Comparison of ENCODE assay signal across 12 cellular contexts in the genomic region with DNA sequence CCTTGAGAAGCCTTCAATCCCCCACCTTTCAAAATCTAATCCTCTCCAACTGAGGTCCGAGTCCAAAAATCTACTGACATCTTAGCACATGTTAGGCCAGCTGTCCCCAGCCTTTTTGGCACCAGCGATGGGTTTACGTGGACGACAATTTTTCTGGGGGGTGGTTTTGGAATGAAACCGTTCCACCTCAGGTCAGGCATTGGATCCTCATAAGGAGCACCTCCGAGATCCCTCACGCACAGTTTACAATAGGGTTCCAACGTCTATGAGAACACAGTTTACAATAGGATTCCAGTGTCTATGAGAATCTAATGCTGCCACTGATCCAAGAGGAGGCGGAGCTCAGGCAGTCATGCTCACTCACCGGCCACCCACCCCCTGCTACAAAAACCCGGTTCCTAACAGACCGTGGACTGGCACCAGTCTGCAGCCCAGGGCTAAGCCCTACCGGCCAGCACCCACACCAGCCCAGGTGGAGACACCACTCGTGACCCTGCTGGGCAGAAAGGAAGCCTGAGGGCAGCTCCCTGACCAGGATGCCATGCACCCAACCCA.
"Had no signal": no experiment of that assay in that cellular context is flagged by ENCODE, and none has a peak within 500 bp of the region (broad histone marks: within the 10 kb centered on the region; RNA-seq: fewer than 3 reads in every experiment).

No MANE protein-coding gene starts in this region.

- ATAC-seq: activated naive CD8-positive, alpha-beta T cell treated with anti-CD3 and anti-CD28 coated beads, Interleukin-2, amount 50 U/mL, for 24 hours; activated T-helper 17 cell treated with anti-CD3 and anti-CD28 coated beads, Interleukin-2, amount 50 U/mL, for 72 hours; gastrocnemius medialis; left colon; stimulated activated memory B cell treated with anti-CD40 and anti-IgM and Interleukin-4, amounts not matched to agents 10 μg/mL and 1 μg/mL and 100 μg/mL, for 72 hours had no signal

- H3K9me3 Mint-ChIP-seq: activated naive CD8-positive, alpha-beta T cell treated with anti-CD3 and anti-CD28 coated beads, Interleukin-2, amount 50 U/mL, for 24 hours; activated T-helper 17 cell treated with anti-CD3 and anti-CD28 coated beads, Interleukin-2, amount 50 U/mL, for 72 hours; stimulated activated memory B cell treated with anti-CD40 and anti-IgM and Interleukin-4, amounts not matched to agents 10 μg/mL and 1 μg/mL and 100 μg/mL, for 72 hours had no signal

- H3K27ac Mint-ChIP-seq: activated naive CD4-positive, alpha-beta T cell treated with anti-CD3 and anti-CD28 coated beads for 36 hours; activated naive CD8-positive, alpha-beta T cell treated with anti-CD3 and anti-CD28 coated beads, Interleukin-2, amount 50 U/mL, for 24 hours; activated T-helper 17 cell treated with anti-CD3 and anti-CD28 coated beads, Interleukin-2, amount 50 U/mL, for 72 hours; stimulated activated memory B cell treated with anti-CD40 and anti-IgM and Interleukin-4, amounts not matched to agents 10 μg/mL and 1 μg/mL and 100 μg/mL, for 72 hours had no signal

- H3K4me1 Mint-ChIP-seq: activated naive CD8-positive, alpha-beta T cell treated with anti-CD3 and anti-CD28 coated beads, Interleukin-2, amount 50 U/mL, for 24 hours; activated T-helper 17 cell treated with anti-CD3 and anti-CD28 coated beads, Interleukin-2, amount 50 U/mL, for 72 hours; stimulated activated memory B cell treated with anti-CD40 and anti-IgM and Interleukin-4, amounts not matched to agents 10 μg/mL and 1 μg/mL and 100 μg/mL, for 72 hours had no signal

- H3K27me3 Mint-ChIP-seq: activated T-helper 17 cell treated with anti-CD3 and anti-CD28 coated beads, Interleukin-2, amount 50 U/mL, for 72 hours had no signal

- H3K4me3 Mint-ChIP-seq: activated naive CD4-positive, alpha-beta T cell treated with anti-CD3 and anti-CD28 coated beads for 36 hours; activated naive CD8-positive, alpha-beta T cell treated with anti-CD3 and anti-CD28 coated beads, Interleukin-2, amount 50 U/mL, for 24 hours; activated T-helper 17 cell treated with anti-CD3 and anti-CD28 coated beads, Interleukin-2, amount 50 U/mL, for 72 hours; stimulated activated memory B cell treated with anti-CD40 and anti-IgM and Interleukin-4, amounts not matched to agents 10 μg/mL and 1 μg/mL and 100 μg/mL, for 72 hours had no signal

- DNase-seq: activated CD4-positive, CD25-positive, alpha-beta regulatory T cell; activated naive CD4-positive, alpha-beta T cell treated with anti-CD3 and anti-CD28 coated beads for 36 hours; activated naive CD8-positive, alpha-beta T cell treated with anti-CD3 and anti-CD28 coated beads, Interleukin-2, amount 50 U/mL, for 24 hours; aorta; gastrocnemius medialis; heart right ventricle; left colon; midbrain; stimulated activated CD4-positive, alpha-beta T cell treated with anti-CD3 and anti-CD28 coated beads, Interleukin-2, amount 100 ng/mL, for 48 hours; thyroid gland had no signal

- H3K36me3 Mint-ChIP-seq: stimulated activated memory B cell treated with anti-CD40 and anti-IgM and Interleukin-4, amounts not matched to agents 10 μg/mL and 1 μg/mL and 100 μg/mL, for 72 hours had no signal
